ENCODE assay signal across 21 cellular contexts in genomic region chr3:193515884-193516438, GRCh38. TPM values are rescaled to one million over a fixed set of nuclear protein-coding genes. Genes with fewer than 3 reads are reported as not detected.
"Had no signal": no experiment of that assay in that cellular context is flagged by ENCODE, and none has a peak within 500 bp of the region (broad histone marks: within the 10 kb centered on the region; RNA-seq: fewer than 3 reads in every experiment).

No MANE protein-coding gene starts in this region.

- H3K9me3 ChIP-seq: SJSA1 had no signal

- H3K4me1 ChIP-seq: SJSA1 had no signal

- H3K36me3 ChIP-seq: SJSA1 had no signal

- DNase-seq: KBM-7, MV-4-11, NCI-H1048, NCI-H1105, NCI-H1417, NCI-H1436 treated with DMSO at 0.1 percent for 48 hours, NCI-H1694, NCI-H187 treated with DMSO at 0.1 percent for 48 hours, NCI-H2029 treated with DMSO at 0.1 percent for 48 hours, NCI-H2171 treated with DMSO at 0.1 percent for 48 hours, NCI-H345, NCI-H446 treated with DMSO at 0.1 percent for 48 hours, NCI-H510A treated with DMSO at 0.1 percent for 48 hours, NCI-H526, Right ventricle myocardium superior, RPMI8226, SIG-M5, SW 1271 had no signal

- H3K4me3 ChIP-seq: SJSA1, SK-N-MC had no signal

RNA-seq across cellular contexts. Expression of gene ATP13A4, which starts 38.7 kb away (rescaled TPM):
- total RNA-seq: MCF 10A, SJSA1 had no signal
